19 cellular contexts compared by ENCODE assay signal in the genomic region with DNA sequence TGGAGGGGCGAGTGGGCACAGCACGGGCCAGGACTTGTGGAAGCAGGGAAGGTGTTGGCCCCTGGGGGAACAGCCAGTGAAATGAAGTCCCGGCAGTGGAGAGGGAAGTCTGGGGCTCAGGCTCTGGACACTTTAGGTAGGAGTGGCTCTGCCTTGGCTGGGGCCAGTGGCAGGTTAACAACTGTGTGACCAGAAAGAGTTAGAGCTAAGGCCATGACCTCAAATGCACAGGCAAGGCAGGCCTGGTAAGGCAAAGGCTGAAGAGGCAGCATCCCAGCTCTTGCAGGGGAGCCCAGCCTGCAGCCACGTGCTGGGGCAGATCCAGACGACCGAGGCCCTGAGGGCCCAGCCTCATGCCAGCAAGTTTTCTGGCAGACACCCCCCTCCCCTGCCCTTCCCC. TPM values are rescaled to one million over a fixed set of nuclear protein-coding genes. Genes with fewer than 3 reads are reported as not detected.
"Had no signal": no experiment of that assay in that cellular context is flagged by ENCODE, and none has a peak within 500 bp of the region (broad histone marks: within the 10 kb centered on the region; RNA-seq: fewer than 3 reads in every experiment).

No MANE protein-coding gene starts in this region.

- H3K27me3 Mint-ChIP-seq: activated CD4-positive, alpha-beta memory T cell treated with anti-CD3 and anti-CD28 coated beads, Interleukin-2, amount 10 ng/mL, durations not matched to agents 7 days and 5 days; activated T-cell treated with anti-CD3 and anti-CD28 coated beads, Interleukin-2, amount 50 U/mL, for 24 hours; effector memory CD8-positive, alpha-beta T cell; T-cell had no signal

- H3K27ac Mint-ChIP-seq: activated CD4-positive, alpha-beta memory T cell treated with anti-CD3 and anti-CD28 coated beads, Interleukin-2, amount 10 ng/mL, durations not matched to agents 7 days and 5 days; activated T-cell treated with anti-CD3 and anti-CD28 coated beads, Interleukin-2, amount 50 U/mL, for 24 hours; T-cell had no signal

- H3K4me1 Mint-ChIP-seq: activated CD4-positive, alpha-beta memory T cell treated with anti-CD3 and anti-CD28 coated beads, Interleukin-2, amount 10 ng/mL, durations not matched to agents 7 days and 5 days; T-cell had no signal

- H3K36me3 ChIP-seq: ascending aorta, tibial nerve, uterus had no signal

- H3K4me3 ChIP-seq: ascending aorta, hepatocyte, tibial nerve, uterus had no signal

- H3K27me3 ChIP-seq: ascending aorta, hepatocyte, tibial nerve, uterus had no signal

- H3K4me1 ChIP-seq: ascending aorta, uterus had no signal

- H3K9me3 Mint-ChIP-seq: activated CD4-positive, alpha-beta memory T cell treated with anti-CD3 and anti-CD28 coated beads, Interleukin-2, amount 10 ng/mL, durations not matched to agents 7 days and 5 days; activated T-cell treated with anti-CD3 and anti-CD28 coated beads, Interleukin-2, amount 50 U/mL, for 24 hours; effector memory CD8-positive, alpha-beta T cell; T-cell had no signal

- H3K4me2 ChIP-seq: hepatocyte had no signal

- H3K79me2 ChIP-seq: hepatocyte had no signal

- DNase-seq: activated CD4-positive, alpha-beta memory T cell treated with anti-CD3 and anti-CD28 coated beads, Interleukin-2, amount 10 ng/mL, durations not matched to agents 7 days and 5 days; activated CD4-positive, CD25-positive, alpha-beta regulatory T cell; activated effector memory CD4-positive, alpha-beta T cell treated with Interleukin-2 at 50 U/mL for 16 hours; activated naive CD4-positive, alpha-beta T cell treated with anti-CD3 and anti-CD28 coated beads, Interleukin-2, amount 50 U/mL, for 16 hours; activated T-cell treated with anti-CD3 and anti-CD28 coated beads, Interleukin-2, amount 50 U/mL, for 24 hours; dermis blood vessel endothelial cell; effector memory CD8-positive, alpha-beta T cell; foreskin fibroblast; midbrain; stimulated activated CD4-positive, alpha-beta T cell treated with anti-CD3 and anti-CD28 coated beads, Interleukin-2, amount 100 ng/mL, for 24 hours; stimulated activated naive CD8-positive, alpha-beta T cell treated with anti-CD3 and anti-CD28 coated beads, Interleukin-15, Interleukin-2, amounts not matched to agents 100 U/mL and 50 U/mL, for 24 hours; T-cell; uterus had no signal

- H2AFZ ChIP-seq: hepatocyte had no signal

- H3K9me3 ChIP-seq: ascending aorta, tibial nerve, uterus had no signal

- ATAC-seq: effector memory CD8-positive, alpha-beta T cell; T-cell had no signal

- H3K27ac ChIP-seq: ascending aorta had no signal

- H3K4me3 Mint-ChIP-seq: activated CD4-positive, alpha-beta memory T cell treated with anti-CD3 and anti-CD28 coated beads, Interleukin-2, amount 10 ng/mL, durations not matched to agents 7 days and 5 days; activated T-cell treated with anti-CD3 and anti-CD28 coated beads, Interleukin-2, amount 50 U/mL, for 24 hours; effector memory CD8-positive, alpha-beta T cell; T-cell had no signal

RNA-seq across cellular contexts. Expression of a gene that starts 21.5 kb away (rescaled TPM):
- total RNA-seq: activated CD4-positive, alpha-beta memory T cell treated with anti-CD3 and anti-CD28 coated beads, Interleukin-2, amount 10 ng/mL, durations not matched to agents 7 days and 5 days; ascending aorta; chondrocyte; dermis blood vessel endothelial cell; posterior vena cava; T-cell; uterus had no signal
- polyA plus RNA-seq: hepatocyte, neural cell had no signal
